ENCODE assay signal across 7 cellular contexts in genomic region chr15:83206387-83206970, GRCh38. TPM values are rescaled to one million over a fixed set of nuclear protein-coding genes. Genes with fewer than 3 reads are reported as not detected.
DNase-seq lines count a peak whose midpoint lies in the region; ATAC-seq and TF ChIP-seq lines count a peak whose summit lies in the region.

No MANE protein-coding gene starts in this region.

- H3K9ac ChIP-seq in PC-3 (ENCODE audit: low read length): peak overlapping the region; percentile 78
- H3K9ac ChIP-seq in mesendoderm (ENCODE audit: low read length): peak overlapping the region; percentile 95

- no peak overlapping the region for H2AK5ac ChIP-seq in mesendoderm (ENCODE audit: low read length)

- H3K79me2 ChIP-seq in PC-3 (ENCODE audit: low read length) (peaks cover 57% of the 10 kb centered on the region), mesendoderm (ENCODE audit: control insufficient read depth, insufficient read depth, low read length) (peaks cover 40% of the 10 kb centered on the region)

- no peaks in the 10 kb centered on the region for H3K9me3 ChIP-seq in PC-3 (ENCODE audit: low read length)

- no peaks in the 10 kb centered on the region for H4K20me1 ChIP-seq in PC-3 (ENCODE audit: low read length)

- H3F3A ChIP-seq in PC-3 (ENCODE audit: low read length, unreplicated experiment): peaks cover 4% of the 10 kb centered on the region

- H3K4ac ChIP-seq in mesendoderm (ENCODE audit: low read depth, low read length): peak overlapping the region; percentile 82

- DNase-seq in PC-3: peak; percentile 6
- peak in 1 of 10 donors; percentile 12 for DNase-seq in dorsolateral prefrontal cortex
- DNase-seq in mesendoderm: peak; percentile 40
- DNase-seq in T1000 (lab: John Stamatoyannopoulos, UW): no peak
- no peak for DNase-seq in germinal center (ENCODE audit: low spot score)

- peaks cover 36% of the 10 kb centered on the region for H3K4me1 ChIP-seq in PC-3 (ENCODE audit: insufficient read depth, low read length)
- peaks cover 2% of the 10 kb centered on the region for H3K4me1 ChIP-seq in mesendoderm (ENCODE audit: control insufficient read depth, low read depth, low read length)

- intact Hi-C loops in PC-3 (cut with micrococcal nuclease) (loop anchor here (5.0 kb wide), 2 partner anchors 54 to 139 kb away; partner anchors contain the start of gene BTBD1), dorsolateral prefrontal cortex (cut with DNase I) (loop anchor here (2.0 to 5.0 kb wide), 4 partner anchors 139 to 194 kb away; partner anchors contain the start of genes BTBD1 (in 2 of the 2) and C15orf40 (in 1 of the 2))

- CTCF ChIA-PET in PC-3 (lab: Charles Lee): no interaction called here

- peak overlapping the region; percentile 35 for H2BK5ac ChIP-seq in mesendoderm (ENCODE audit: low read length)

- no peaks in the 10 kb centered on the region for H3K36me3 ChIP-seq in PC-3 (ENCODE audit: low read depth, low read length)
- no peaks in the 10 kb centered on the region for H3K36me3 ChIP-seq in mesendoderm (ENCODE audit: control insufficient read depth, insufficient read depth, low read length)

- peak overlapping the region; percentile 4 for H2BK120ac ChIP-seq in mesendoderm (ENCODE audit: low read depth, low read length)

- ATAC-seq in GM21367 (IDR thresholded peaks at IDR 0.05; ENCODE audit: unreplicated experiment) (peak; percentile 1), PC-3 (peak; percentile 4), HG02970 (IDR thresholded peaks at IDR 0.05; ENCODE audit: low FRiP score, unreplicated experiment) (no peak)

- no TSS peak for BruUV-seq in PC-3 (replicated peaks; lab: Mats Ljungman, UMichigan)

- H3K27ac ChIP-seq in PC-3 (ENCODE audit: low read length) (no peak overlapping the region), dorsolateral prefrontal cortex (peak overlapping the region in 58 of 59 donors; percentile 46 to 95 (median 87)), mesendoderm (ENCODE audit: low read depth, low read length) (peak overlapping the region; percentile 90)

- peak overlapping the region; percentile 91 for H3K23ac ChIP-seq in mesendoderm (ENCODE audit: low read length)

- peak overlapping the region; percentile 98 for H3K18ac ChIP-seq in mesendoderm (ENCODE audit: low read length)

- peak overlapping the region; percentile 89 for H3K4me2 ChIP-seq in PC-3 (ENCODE audit: low read length)
- H3K4me2 ChIP-seq in mesendoderm (ENCODE audit: low read length): peak overlapping the region; percentile 85

- no peaks in the 10 kb centered on the region for H3K9me2 ChIP-seq in PC-3 (replicated peaks; ENCODE audit: low read length)

- H3K56ac ChIP-seq in mesendoderm (ENCODE audit: low read length): peak overlapping the region; percentile 90

- peak overlapping the region; percentile 83 for H3K4me3 ChIP-seq in PC-3 (ENCODE audit: low read length)
- peak overlapping the region; percentile 61 to 96 (median 86) for H3K4me3 ChIP-seq in dorsolateral prefrontal cortex
- peak overlapping the region; percentile 93 for H3K4me3 ChIP-seq in mesendoderm (ENCODE audit: low read length)

- TF ChIP-seq CTCF in PC-3 (conservative IDR thresholded peaks at IDR 0.05; ENCODE audit: low read depth, low read length) (no peak), dorsolateral prefrontal cortex (IDR thresholded peaks at IDR 0.05 in 54 of 56, conservative IDR thresholded peaks at IDR 0.05 in 2 of 56; ENCODE audit: low read depth in 1 of 56, partially characterized antibody in 56 of 56) (no peak)

- H2BK15ac ChIP-seq in mesendoderm (replicated peaks; ENCODE audit: low read depth): no peak overlapping the region

- peaks cover 2% of the 10 kb centered on the region for H3K79me1 ChIP-seq in mesendoderm (ENCODE audit: low read length)

- no peak overlapping the region for H4K8ac ChIP-seq in mesendoderm (ENCODE audit: low read depth, low read length)

- POLR2A ChIA-PET in PC-3 (lab: Charles Lee; ENCODE audit: unreplicated experiment): no interaction called here

- peak overlapping the region; percentile 30 for H4K5ac ChIP-seq in mesendoderm (ENCODE audit: low read length)

- H2AFZ ChIP-seq in PC-3 (ENCODE audit: low read length): peak overlapping the region; percentile 82

- H3K27me3 ChIP-seq in PC-3 (ENCODE audit: low read length): no peaks in the 10 kb centered on the region
- no peaks in the 10 kb centered on the region for H3K27me3 ChIP-seq in dorsolateral prefrontal cortex
- no peaks in the 10 kb centered on the region for H3K27me3 ChIP-seq in mesendoderm (ENCODE audit: insufficient read depth, low read length, poor library complexity)

- no CpG with 5 or more reads among the region's 24 CpGs for WGBS in mesendoderm (ENCODE audit: extremely low coverage, insufficient coverage, low lambda C conversion rate)

RNA-seq across cellular contexts. Expression of gene HDGFL3, which starts 1.1 kb away (rescaled TPM):
- total RNA-seq in PC-3 (2014; rRNA removed) (38.4 and 49.4 TPM in 2 replicates), dorsolateral prefrontal cortex (100 to 1,000 TPM in 93 of 120 experiments, 10 to 100 TPM in 27; 80.3 to 166 (median 119) TPM)
- polyA plus RNA-seq in mesendoderm (2013, experiment 1 of 2): 124 TPM
- 127 TPM for polyA plus RNA-seq in mesendoderm (2013, experiment 2 of 2)

Comparison
In these comparisons a context has a peak if more than half of its experiments do, and no peak if none do; other contexts are left out.
1. DNase-seq: peak in PC-3 (single experiment) and mesendoderm (single experiment); none in T1000 (single experiment) and germinal center (single experiment).
2. Peak in every context shown above with its lines, with median percentiles within 50 percentile points of each other: H3K4me3 ChIP-seq.